ENCODE assay signal across 23 cellular contexts in the genomic region with DNA sequence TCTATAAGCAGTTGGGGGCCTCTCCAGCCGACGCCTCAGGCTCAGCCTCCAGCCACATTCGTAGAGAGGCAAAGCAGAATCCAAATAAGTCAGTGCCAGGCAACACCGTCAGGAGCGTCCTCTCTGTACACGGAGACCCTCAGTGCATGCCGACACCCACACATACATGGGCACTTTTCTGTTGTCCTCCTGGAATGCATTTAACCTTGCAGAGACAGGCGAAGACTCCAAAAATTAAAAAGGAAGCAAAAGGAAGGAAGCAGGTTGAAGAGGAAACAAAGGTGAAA.
DNase-seq lines count a peak whose midpoint lies in the region; ATAC-seq, FAIRE-seq and TF ChIP-seq lines count a peak whose summit lies in the region.
"Had no signal": no experiment of that assay in that cellular context is flagged by ENCODE, and none has a peak within 500 bp of the region (broad histone marks: within the 10 kb centered on the region; RNA-seq: fewer than 3 reads in every experiment).

No MANE protein-coding gene starts in this region.

- in situ Hi-C loops in HepG2 (cut with HindIII; ENCODE audit: extremely low pct_ligation_motif_present, low pct_unique_long_range_greater_than_20kb), result no loop called here

- H3K36me3 ChIP-seq in bronchial epithelial cell (ENCODE audit: control insufficient read depth, insufficient read depth, low read length), result no peaks in the 10 kb centered on the region
- H3K36me3 ChIP-seq in HepG2 (replicated peaks in 1 of 2; ENCODE audit: control insufficient read depth in 1 of 2, insufficient read depth in 2 of 2, low read length in 2 of 2), result no peaks in the 10 kb centered on the region
- H3K36me3 ChIP-seq in neural progenitor cell, result no peaks in the 10 kb centered on the region
- H3K36me3 ChIP-seq: BLaER1 treated with 17β-estradiol and CSF1 and Interleukin-3, amounts not matched to agents 10 nM and 100 nM had no signal

- no peaks in the 10 kb centered on the region for H3K9me3 Mint-ChIP-seq in neural progenitor cell
- H3K9me3 Mint-ChIP-seq in activated naive CD4-positive, alpha-beta T cell treated with anti-CD3 and anti-CD28 coated beads, Interleukin-2, amount 10 ng/mL, durations not matched to agents 7 days and 5 days, result no peaks in the 10 kb centered on the region
- H3K9me3 Mint-ChIP-seq: CD8-positive, alpha-beta memory T cell had no signal

- H3K27ac Mint-ChIP-seq in neural progenitor cell, result peak overlapping the region; percentile 78
- H3K27ac Mint-ChIP-seq in activated naive CD4-positive, alpha-beta T cell treated with anti-CD3 and anti-CD28 coated beads, Interleukin-2, amount 10 ng/mL, durations not matched to agents 7 days and 5 days, result no peak overlapping the region
- H3K27ac Mint-ChIP-seq: B cell; CD4-positive, alpha-beta memory T cell; CD8-positive, alpha-beta memory T cell had no signal

- no peak overlapping the region for H3K9ac ChIP-seq in HepG2 (ENCODE audit: insufficient read depth, low read depth, low read length)
- no peak overlapping the region for H3K9ac ChIP-seq in neural progenitor cell
- H3K9ac ChIP-seq: BLaER1 treated with 17β-estradiol and CSF1 and Interleukin-3, amounts not matched to agents 10 nM and 100 nM had no signal

- H3F3A ChIP-seq in neural progenitor cell (ENCODE audit: low read depth), result no peaks in the 10 kb centered on the region

- no peaks in the 10 kb centered on the region for H3K27me3 Mint-ChIP-seq in neural progenitor cell (ENCODE audit: insufficient read depth, low read depth)
- no peaks in the 10 kb centered on the region for H3K27me3 Mint-ChIP-seq in activated naive CD4-positive, alpha-beta T cell treated with anti-CD3 and anti-CD28 coated beads, Interleukin-2, amount 10 ng/mL, durations not matched to agents 7 days and 5 days
- H3K27me3 Mint-ChIP-seq: B cell had no signal

- FAIRE-seq in HTR-8/SVneo (lab: Jason Lieb, UNC) (peak; percentile 44), bronchial epithelial cell (lab: Jason Lieb, UNC) (peak; percentile 55), HepG2 (lab: Jason Lieb, UNC) (peak; percentile 23)
- FAIRE-seq: A549, G401.6, GM12891, GM19239 had no signal

- WGBS in HepG2 (ENCODE audit: low lambda C conversion rate), result 52% methylated on average over 8 of the region's 8 CpGs

- H2AFZ ChIP-seq in HepG2 (ENCODE audit: low read length) (no peak overlapping the region), neural progenitor cell (replicated peaks) (no peak overlapping the region)

- CTCF ChIA-PET in HepG2 (lab: Yijun Ruan, JAX; ENCODE audit: low intra/inter-chr PET ratio, low total read pairs), result no interaction called here
- CTCF ChIA-PET in activated naive CD4-positive, alpha-beta T cell treated with anti-CD3 and anti-CD28 coated beads, Interleukin-2, amount 10 ng/mL, durations not matched to agents 7 days and 5 days (lab: Charles Lee), result no interaction called here

- no peak overlapping the region for H3K27ac ChIP-seq in HepG2 (ENCODE audit: extremely low read length, insufficient read depth, low read length)
- H3K27ac ChIP-seq in neural progenitor cell, result no peak overlapping the region
- H3K27ac ChIP-seq: 22Rv1; A549; BLaER1 treated with 17β-estradiol and CSF1 and Interleukin-3, amounts not matched to agents 10 nM and 100 nM; C4-2B had no signal

- intact Hi-C loops in HepG2 (cut with micrococcal nuclease; ENCODE audit: unreplicated experiment), result no loop called here

- H3K36me3 Mint-ChIP-seq in neural progenitor cell, result no peaks in the 10 kb centered on the region
- no peaks in the 10 kb centered on the region for H3K36me3 Mint-ChIP-seq in activated naive CD4-positive, alpha-beta T cell treated with anti-CD3 and anti-CD28 coated beads, Interleukin-2, amount 10 ng/mL, durations not matched to agents 7 days and 5 days
- H3K36me3 Mint-ChIP-seq: CD4-positive, alpha-beta memory T cell; CD8-positive, alpha-beta memory T cell had no signal

- H3K27me3 ChIP-seq in bronchial epithelial cell (ENCODE audit: control insufficient read depth, insufficient read depth, low read length), result no peaks in the 10 kb centered on the region
- H3K27me3 ChIP-seq in HepG2 (ENCODE audit: control insufficient read depth in 1 of 2, insufficient read depth in 2 of 2, low read length in 2 of 2), result peaks cover 38 to 84% of the 10 kb centered on the region in 2 experiments
- no peaks in the 10 kb centered on the region for H3K27me3 ChIP-seq in neural progenitor cell

- no TSS peak for BruUV-seq in HepG2 (replicated peaks; lab: Mats Ljungman, UMichigan)

- ATAC-seq in HepG2, result no peak
- ATAC-seq: A549 had no signal

- H3K4me1 Mint-ChIP-seq in neural progenitor cell, result peaks cover 10% of the 10 kb centered on the region
- no peaks in the 10 kb centered on the region for H3K4me1 Mint-ChIP-seq in activated naive CD4-positive, alpha-beta T cell treated with anti-CD3 and anti-CD28 coated beads, Interleukin-2, amount 10 ng/mL, durations not matched to agents 7 days and 5 days
- H3K4me1 Mint-ChIP-seq: B cell; CD4-positive, alpha-beta memory T cell; CD8-positive, alpha-beta memory T cell had no signal

- H3K9me3 ChIP-seq in HepG2 (ENCODE audit: low read length) (no peaks in the 10 kb centered on the region), neural progenitor cell (ENCODE audit: low read depth) (no peaks in the 10 kb centered on the region)
- H3K9me3 ChIP-seq: A549; BLaER1 treated with 17β-estradiol and CSF1 and Interleukin-3, amounts not matched to agents 10 nM and 100 nM had no signal

- H3K4me3 ChIP-seq in bronchial epithelial cell (ENCODE audit: low read depth, low read length) (no peak overlapping the region), HepG2 (replicated peaks in 1 of 3; ENCODE audit: insufficient read depth in 1 of 3, low read depth in 2 of 3, low read length in 3 of 3) (no peak overlapping the region), neural progenitor cell (no peak overlapping the region)
- H3K4me3 ChIP-seq: A549; BLaER1 treated with 17β-estradiol and CSF1 and Interleukin-3, amounts not matched to agents 10 nM and 100 nM had no signal

- no peak overlapping the region for H3K4me3 Mint-ChIP-seq in neural progenitor cell
- H3K4me3 Mint-ChIP-seq in activated naive CD4-positive, alpha-beta T cell treated with anti-CD3 and anti-CD28 coated beads, Interleukin-2, amount 10 ng/mL, durations not matched to agents 7 days and 5 days, result no peak overlapping the region
- H3K4me3 Mint-ChIP-seq: B cell; CD4-positive, alpha-beta memory T cell; CD8-positive, alpha-beta memory T cell had no signal

- TF ChIP-seq EP300 in HepG2 (IDR thresholded peaks at IDR 0.05; ENCODE audit: low read depth in 2 of 2, low read length in 2 of 2) (no peak), HepG2 (CRISPR knock-in tag; IDR thresholded peaks at IDR 0.05; ENCODE audit: borderline replicate concordance) (no peak)

- POLR2A ChIA-PET in HepG2 (lab: Yijun Ruan, JAX), result no interaction called here

- DNase-seq in HTR-8/SVneo (ENCODE audit: insufficient read length, low spot score), result no peak
- DNase-seq in bronchial epithelial cell (ENCODE audit: low read depth), result no peak
- no peak for DNase-seq in HepG2 (ENCODE audit: low spot score)
- no peak for DNase-seq in neural progenitor cell (ENCODE audit: low spot score)
- DNase-seq in stimulated activated naive CD4-positive, alpha-beta T cell (lab: John Stamatoyannopoulos, UW), result no peak
- DNase-seq in activated naive CD4-positive, alpha-beta T cell treated with anti-CD3 and anti-CD28 coated beads, Interleukin-2, amount 10 ng/mL, durations not matched to agents 7 days and 5 days, result no peak
- no peak for DNase-seq in DMS153 treated with DMSO at 0.1 percent for 48 hours (lab: John Stamatoyannopoulos, UW; ENCODE audit: unreplicated experiment)
- DNase-seq: AML-193; CD4-positive, alpha-beta memory T cell; CD8-positive, alpha-beta memory T cell; COR-L47; DMS 273 treated with DMSO at 0.1 percent for 48 hours; DMS153; DMS79 treated with DMSO at 0.1 percent for 48 hours; GF-D8 had no signal

- H4K20me1 ChIP-seq in HepG2 (ENCODE audit: insufficient read depth, low read length) (peaks cover 3% of the 10 kb centered on the region; the same call in 1 of the 2 replicates), neural progenitor cell (ENCODE audit: low read depth) (no peaks in the 10 kb centered on the region)

- H3K79me2 ChIP-seq in HepG2 (ENCODE audit: insufficient read depth, low read length), result no peaks in the 10 kb centered on the region
- H3K79me2 ChIP-seq in neural progenitor cell (ENCODE audit: low read depth), result no peaks in the 10 kb centered on the region

- no peak for TF ChIP-seq RAD21 in HepG2 (CRISPR knock-in tag; IDR thresholded peaks at IDR 0.05)

- TF ChIP-seq CTCF in bronchial epithelial cell (IDR thresholded peaks at IDR 0.05; ENCODE audit: insufficient read depth, low read length, severe bottlenecking) (no peak), HepG2 (CRISPR knock-in tag; IDR thresholded peaks at IDR 0.05) (no peak), neural progenitor cell (IDR thresholded peaks at IDR 0.05) (no peak)

- H3K4me2 ChIP-seq in HepG2 (ENCODE audit: low read depth, low read length), result no peak overlapping the region
- H3K4me2 ChIP-seq in neural progenitor cell, result no peak overlapping the region
- H3K4me2 ChIP-seq: A549 had no signal

- no peak for TF ChIP-seq POLR2A in HepG2 (IDR thresholded peaks at IDR 0.05; ENCODE audit: insufficient read depth in 1 of 2, low read depth in 2 of 2, low read length in 2 of 2)

- H3K4me1 ChIP-seq in HepG2 (ENCODE audit: insufficient read depth, low read length) (peaks cover 5% of the 10 kb centered on the region; the same call in 1 of the 2 replicates), neural progenitor cell (no peaks in the 10 kb centered on the region)
- H3K4me1 ChIP-seq: A549 had no signal

TF ChIP-seq in HepG2, 621 proteins besides CTCF, POLR2A, EP300 and RAD21:
- TF ChIP-seq ESRRA (CRISPR knock-in tag; IDR thresholded peaks at IDR 0.05; ENCODE audit: low read depth) (no peak), ZNF501 (CRISPR knock-in tag; IDR thresholded peaks at IDR 0.05) (0 out of 2 replicates have a peak, but pooled peaks have one; percentile 17)
- TF ChIP-seq, protein P1, sequence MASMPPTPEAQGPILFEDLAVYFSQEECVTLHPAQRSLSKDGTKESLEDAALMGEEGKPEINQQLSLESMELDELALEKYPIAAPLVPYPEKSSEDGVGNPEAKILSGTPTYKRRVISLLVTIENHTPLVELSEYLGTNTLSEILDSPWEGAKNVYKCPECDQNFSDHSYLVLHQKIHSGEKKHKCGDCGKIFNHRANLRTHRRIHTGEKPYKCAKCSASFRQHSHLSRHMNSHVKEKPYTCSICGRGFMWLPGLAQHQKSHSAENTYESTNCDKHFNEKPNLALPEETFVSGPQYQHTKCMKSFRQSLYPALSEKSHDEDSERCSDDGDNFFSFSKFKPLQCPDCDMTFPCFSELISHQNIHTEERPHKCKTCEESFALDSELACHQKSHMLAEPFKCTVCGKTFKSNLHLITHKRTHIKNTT (CRISPR knock-in tag; IDR thresholded peaks at IDR 0.05), result no peak
